ENCODE assay signal across 8 cellular contexts in genomic region chr6:28922004-28922840, GRCh38. TPM values are rescaled to one million over a fixed set of nuclear protein-coding genes. Genes with fewer than 3 reads are reported as not detected.
DNase-seq lines count a peak whose midpoint lies in the region; ATAC-seq and TF ChIP-seq lines count a peak whose summit lies in the region.

No MANE protein-coding gene starts in this region.

- H3K4me2 ChIP-seq in SU-DHL-6 (ENCODE audit: low read depth, low read length, poor library complexity, severe bottlenecking), result peak overlapping the region; percentile 77

- DNase-seq in activated CD8-positive, alpha-beta memory T cell treated with anti-CD3 and anti-CD28 coated beads, Interleukin-2, amount 10 ng/mL, durations not matched to agents 7 days and 5 days, result peak; percentile 55
- DNase-seq in activated CD8-positive, alpha-beta memory T cell treated with anti-CD3 and anti-CD28 coated beads for 24 hours, result no peak
- DNase-seq in endothelial cell (ENCODE audit: low spot score), result no peak
- no peak for DNase-seq in nephron progenitor cell
- no peak for DNase-seq in NCI-H446 treated with DMSO at 0.1 percent for 48 hours (lab: John Stamatoyannopoulos, UW)

- peak overlapping the region; percentile 88 for H2AFZ ChIP-seq in SU-DHL-6 (ENCODE audit: low read depth, low read length, severe bottlenecking)

- H3K4me3 ChIP-seq in SU-DHL-6 (ENCODE audit: insufficient read depth, low read length, poor library complexity, severe bottlenecking), result peak overlapping the region; percentile 68

- H3K27ac ChIP-seq in SU-DHL-6 (ENCODE audit: low read depth, low read length), result peak overlapping the region; percentile 72

- H3K4me1 Mint-ChIP-seq in activated CD8-positive, alpha-beta memory T cell treated with anti-CD3 and anti-CD28 coated beads, Interleukin-2, amount 10 ng/mL, durations not matched to agents 7 days and 5 days, result peaks cover 47% of the 10 kb centered on the region
- H3K4me1 Mint-ChIP-seq in endothelial cell (ENCODE audit: unreplicated experiment) (peaks cover 43% of the 10 kb centered on the region), nephron progenitor cell (peaks cover 50% of the 10 kb centered on the region)

- no peaks in the 10 kb centered on the region for H3K9me2 ChIP-seq in SU-DHL-6 (replicated peaks; ENCODE audit: insufficient read depth, low read length)

- CTCF ChIA-PET in activated CD8-positive, alpha-beta memory T cell treated with anti-CD3 and anti-CD28 coated beads, Interleukin-2, amount 10 ng/mL, durations not matched to agents 7 days and 5 days (lab: Charles Lee), result interaction anchor here (0.8 to 4.1 kb wide), 8 partner anchors 16 to 93 kb away, joined by 3 to 44 read pairs (median 4); no protein-coding TSS in a partner anchor

- no peaks in the 10 kb centered on the region for H3K27me3 ChIP-seq in SU-DHL-6 (ENCODE audit: low read length)

- no peaks in the 10 kb centered on the region for H3K27me3 Mint-ChIP-seq in activated CD8-positive, alpha-beta memory T cell treated with anti-CD3 and anti-CD28 coated beads, Interleukin-2, amount 10 ng/mL, durations not matched to agents 7 days and 5 days
- H3K27me3 Mint-ChIP-seq in endothelial cell (ENCODE audit: unreplicated experiment), result peaks cover 12% of the 10 kb centered on the region
- H3K27me3 Mint-ChIP-seq in nephron progenitor cell (ENCODE audit: low read depth, poor library complexity), result no peaks in the 10 kb centered on the region

- peak; percentile 7 for ATAC-seq in activated CD8-positive, alpha-beta memory T cell treated with anti-CD3 and anti-CD28 coated beads, Interleukin-2, amount 10 ng/mL, durations not matched to agents 7 days and 5 days
- ATAC-seq in HG02759 (IDR thresholded peaks at IDR 0.05; ENCODE audit: unreplicated experiment) (no peak), GM18868 (IDR thresholded peaks at IDR 0.05; ENCODE audit: unreplicated experiment) (no peak)

- H3K9ac ChIP-seq in SU-DHL-6 (ENCODE audit: low read length), result peak overlapping the region; percentile 92

- peaks cover 44% of the 10 kb centered on the region for H3K36me3 Mint-ChIP-seq in activated CD8-positive, alpha-beta memory T cell treated with anti-CD3 and anti-CD28 coated beads, Interleukin-2, amount 10 ng/mL, durations not matched to agents 7 days and 5 days
- H3K36me3 Mint-ChIP-seq in endothelial cell (ENCODE audit: low read depth, unreplicated experiment) (peaks cover 40% of the 10 kb centered on the region), nephron progenitor cell (ENCODE audit: low read depth) (peaks cover 49% of the 10 kb centered on the region)

- peak overlapping the region; percentile 88 for H3K27ac Mint-ChIP-seq in activated CD8-positive, alpha-beta memory T cell treated with anti-CD3 and anti-CD28 coated beads, Interleukin-2, amount 10 ng/mL, durations not matched to agents 7 days and 5 days
- H3K27ac Mint-ChIP-seq in endothelial cell (ENCODE audit: unreplicated experiment) (peak overlapping the region; percentile 99), nephron progenitor cell (peak overlapping the region; percentile 83)

- H3K36me3 ChIP-seq in SU-DHL-6 (ENCODE audit: low read length), result peaks cover 29% of the 10 kb centered on the region

- H3K9me3 Mint-ChIP-seq in activated CD8-positive, alpha-beta memory T cell treated with anti-CD3 and anti-CD28 coated beads, Interleukin-2, amount 10 ng/mL, durations not matched to agents 7 days and 5 days (ENCODE audit: low read depth), result no peaks in the 10 kb centered on the region
- H3K9me3 Mint-ChIP-seq in endothelial cell (ENCODE audit: unreplicated experiment) (no peaks in the 10 kb centered on the region), nephron progenitor cell (no peaks in the 10 kb centered on the region)

- 0 out of 2 replicates have a peak, but pooled peaks cover 6% of the 10 kb centered on the region for H3F3A ChIP-seq in SU-DHL-6 (ENCODE audit: insufficient read depth)

- H3K79me2 ChIP-seq in SU-DHL-6 (ENCODE audit: insufficient read depth, low read length), result peaks cover 52% of the 10 kb centered on the region

- TF ChIP-seq CTCF in SU-DHL-6 (IDR thresholded peaks at IDR 0.05; ENCODE audit: insufficient read depth, low read length, poor library complexity, severe bottlenecking), result no peak
- TF ChIP-seq CTCF in endothelial cell (IDR thresholded peaks at IDR 0.05; ENCODE audit: unreplicated experiment), result no peak
- no peak for TF ChIP-seq CTCF in nephron progenitor cell (IDR thresholded peaks at IDR 0.05)

- no peaks in the 10 kb centered on the region for H3K9me3 ChIP-seq in SU-DHL-6 (ENCODE audit: insufficient read depth, low read length)

- H4K20me1 ChIP-seq in SU-DHL-6 (ENCODE audit: low read depth, low read length), result no peaks in the 10 kb centered on the region; the same call in 1 of the 2 replicates

- peak overlapping the region; percentile 93 for H3K4me3 Mint-ChIP-seq in activated CD8-positive, alpha-beta memory T cell treated with anti-CD3 and anti-CD28 coated beads, Interleukin-2, amount 10 ng/mL, durations not matched to agents 7 days and 5 days
- peak overlapping the region; percentile 99 for H3K4me3 Mint-ChIP-seq in endothelial cell (ENCODE audit: unreplicated experiment)
- peak overlapping the region; percentile 93 for H3K4me3 Mint-ChIP-seq in nephron progenitor cell

RNA-seq across cellular contexts. Expression of gene TRIM27, which starts 1.6 kb away (rescaled TPM):
- 10 to 100 TPM; 52.5 to 62.9 TPM for total RNA-seq in activated CD8-positive, alpha-beta memory T cell treated with anti-CD3 and anti-CD28 coated beads, Interleukin-2, amount 10 ng/mL, durations not matched to agents 7 days and 5 days
- 82.8 TPM for total RNA-seq in endothelial cell (ENCODE audit: unreplicated experiment)
